ENCODE assay signal across 7 cellular contexts in genomic region chr12:125376422-125376821, GRCh38.
"Had no signal": no experiment of that assay in that cellular context is flagged by ENCODE, and none has a peak within 500 bp of the region (broad histone marks: within the 10 kb centered on the region; RNA-seq: fewer than 3 reads in every experiment).

No MANE protein-coding gene starts in this region.

- ATAC-seq: GM23338, HepG2 had no signal

- H3K4me3 Mint-ChIP-seq: GM23338, H9, IgD-negative memory B cell had no signal

- DNase-seq: H9, HCEC 1CT, KBM-7 had no signal

- H3K27ac Mint-ChIP-seq: GM23338, H9, IgD-negative memory B cell had no signal

- H3K4me1 Mint-ChIP-seq: IgD-negative memory B cell had no signal

- H3K27ac ChIP-seq: HL-60 had no signal

- H3K36me3 Mint-ChIP-seq: IgD-negative memory B cell had no signal

- H3K9me3 Mint-ChIP-seq: GM23338 had no signal
